1 cellular context compared by ENCODE assay signal in the genomic region with DNA sequence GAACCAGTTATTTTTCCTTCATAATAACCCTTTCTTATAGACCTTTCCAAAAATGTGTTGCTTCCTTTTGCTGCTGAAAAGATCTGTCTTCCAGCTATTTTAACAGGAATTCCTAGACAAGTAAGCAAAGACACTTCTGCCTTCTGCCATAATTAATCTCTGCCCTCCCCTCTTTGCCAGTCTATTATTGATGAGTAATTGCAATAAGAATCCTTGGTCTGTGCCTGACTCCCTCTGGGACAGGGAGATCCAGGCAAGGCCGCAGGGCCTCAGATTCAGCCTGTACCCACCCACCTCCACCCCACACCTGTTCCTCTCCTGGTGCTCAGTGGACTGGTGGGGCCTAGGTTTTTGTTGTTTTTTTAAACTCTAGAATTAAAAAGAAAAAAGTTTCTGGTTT.
TF ChIP-seq lines count a peak whose summit lies in the region.

No MANE protein-coding gene starts in this region.

TF ChIP-seq in H1, 55 proteins besides CTCF, POLR2A, EP300 and RAD21 (continued from another document):
- TF ChIP-seq CREB1 (IDR thresholded peaks at IDR 0.05) (no peak), EZH2 (IDR thresholded peaks at IDR 0.05; ENCODE audit: low read depth, low read length, severe bottlenecking) (peak; percentile 6), CBX8 (IDR thresholded peaks at IDR 0.05; ENCODE audit: borderline replicate concordance, low read depth, low read length) (0 out of 2 replicates have a peak, but pooled peaks have one; percentile 35), CEBPB (IDR thresholded peaks at IDR 0.05; ENCODE audit: low read depth, low read length) (no peak), CHD1 (IDR thresholded peaks at IDR 0.05; ENCODE audit: low read depth, low read length) (no peak), RNF2 (IDR thresholded peaks at IDR 0.05; ENCODE audit: borderline replicate concordance, low read depth, low read length, missing control alignments, poor library complexity, severe bottlenecking) (peak; percentile 80), GTF2F1 (IDR thresholded peaks at IDR 0.05; ENCODE audit: borderline replicate concordance, low read depth, low read length) (no peak)
